ENCODE assay signal across 8 cellular contexts in the genomic region with DNA sequence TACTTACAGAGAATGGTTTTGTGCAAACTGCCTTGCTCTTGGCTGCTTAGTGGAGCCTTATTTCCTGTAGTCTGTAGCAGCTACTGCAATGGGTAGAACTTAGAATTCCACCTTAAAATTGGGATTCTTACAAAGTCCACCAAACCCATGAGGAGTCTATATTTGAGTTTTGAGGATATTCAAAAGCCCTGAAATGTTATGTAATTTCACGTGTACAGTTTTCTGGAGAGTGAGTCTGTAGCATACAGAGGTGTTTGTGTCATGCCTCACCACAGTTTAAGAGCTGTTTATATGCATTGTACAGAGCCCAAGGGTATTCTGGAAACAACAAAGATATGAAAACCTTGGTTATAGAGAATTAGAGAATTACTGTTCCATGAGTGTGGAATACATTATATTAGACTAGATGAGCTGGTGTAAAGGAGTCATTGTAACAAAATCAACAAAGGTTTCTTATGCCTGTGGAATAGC.
DNase-seq lines count a peak whose midpoint lies in the region; ATAC-seq and TF ChIP-seq lines count a peak whose summit lies in the region.

No MANE protein-coding gene starts in this region.

- TF ChIP-seq CTCF in HFFc6 (IDR thresholded peaks at IDR 0.05) (no peak), liver (IDR thresholded peaks at IDR 0.05; ENCODE audit: low read depth, low read length, missing input control) (no peak)

- H3K27me3 Mint-ChIP-seq in HFFc6 (ENCODE audit: insufficient read depth): no peaks in the 10 kb centered on the region
- H3K27me3 Mint-ChIP-seq in stimulated activated naive B cell treated with anti-CD40 and anti-IgM and Interleukin-4, amounts not matched to agents 10 μg/mL and 1 μg/mL and 100 μg/mL, for 72 hours: no peaks in the 10 kb centered on the region

- H3K9me3 ChIP-seq in adipocyte (ENCODE audit: control insufficient read depth, low read length) (no peaks in the 10 kb centered on the region), liver (ENCODE audit: control insufficient read depth in 4 of 4, low read length in 3 of 4) (no peaks in the 10 kb centered on the region)

- H3K4me1 ChIP-seq in adipocyte (ENCODE audit: control insufficient read depth, insufficient read depth, low read length) (peaks cover 57% of the 10 kb centered on the region), liver (ENCODE audit: control insufficient read depth in 4 of 4, insufficient read depth in 4 of 4, low read length in 3 of 4) (peaks cover 1 to 45% (median 30%) of the 10 kb centered on the region in 4 donors)

- ATAC-seq in stimulated activated naive B cell treated with anti-CD40 and anti-IgM and Interleukin-4, amounts not matched to agents 10 μg/mL and 1 μg/mL and 100 μg/mL, for 72 hours (replicated peaks): no peak
- ATAC-seq in HG03280 (IDR thresholded peaks at IDR 0.05; ENCODE audit: unreplicated experiment): no peak

- H3K4me3 ChIP-seq in adipocyte (ENCODE audit: low read length) (peak overlapping the region; percentile 72), liver (ENCODE audit: low read depth in 1 of 3, low read length in 3 of 3) (no peak overlapping the region)

- DNase-seq in HFFc6 (no peak), adipocyte (ENCODE audit: low read depth) (no peak), SW 1271 (lab: John Stamatoyannopoulos, UW) (no peak), SW480 (ENCODE audit: low spot score) (no peak), cerebellar cortex (ENCODE audit: low spot score) (no peak)
- no peak for DNase-seq in stimulated activated naive B cell treated with anti-CD40 and anti-IgM and Interleukin-4, amounts not matched to agents 10 μg/mL and 1 μg/mL and 100 μg/mL, for 72 hours

- H3K27ac ChIP-seq in liver (ENCODE audit: low read depth in 1 of 2, low read length in 2 of 2): peak overlapping the region; percentile 48 to 67

- TF ChIP-seq RAD21 in liver (IDR thresholded peaks at IDR 0.05): no peak

- no peaks in the 10 kb centered on the region for H3K9me3 Mint-ChIP-seq in HFFc6
- no peaks in the 10 kb centered on the region for H3K9me3 Mint-ChIP-seq in stimulated activated naive B cell treated with anti-CD40 and anti-IgM and Interleukin-4, amounts not matched to agents 10 μg/mL and 1 μg/mL and 100 μg/mL, for 72 hours

- H3K4me1 Mint-ChIP-seq in HFFc6 (ENCODE audit: low read depth): peaks cover 94% of the 10 kb centered on the region
- peaks cover 20 to 42% of the 10 kb centered on the region in 2 donors for H3K4me1 Mint-ChIP-seq in stimulated activated naive B cell treated with anti-CD40 and anti-IgM and Interleukin-4, amounts not matched to agents 10 μg/mL and 1 μg/mL and 100 μg/mL, for 72 hours

- peaks cover 11% of the 10 kb centered on the region; the same call in 1 of the 2 replicates for H3K36me3 Mint-ChIP-seq in HFFc6 (ENCODE audit: low read depth)
- peaks cover 17 to 20% of the 10 kb centered on the region in 2 donors for H3K36me3 Mint-ChIP-seq in stimulated activated naive B cell treated with anti-CD40 and anti-IgM and Interleukin-4, amounts not matched to agents 10 μg/mL and 1 μg/mL and 100 μg/mL, for 72 hours

- H3K9ac ChIP-seq in adipocyte (ENCODE audit: low read length) (peak overlapping the region; percentile 57), liver (ENCODE audit: low read depth in 1 of 2, low read length in 2 of 2) (peak overlapping the region in 1 of 2 donors; percentile 68)

- peak overlapping the region; percentile 90 for H3K27ac Mint-ChIP-seq in HFFc6
- H3K27ac Mint-ChIP-seq in stimulated activated naive B cell treated with anti-CD40 and anti-IgM and Interleukin-4, amounts not matched to agents 10 μg/mL and 1 μg/mL and 100 μg/mL, for 72 hours: peak overlapping the region; percentile 75

- H3K36me3 ChIP-seq in adipocyte (ENCODE audit: control insufficient read depth, insufficient read depth, low read length, severe bottlenecking): peaks cover 8% of the 10 kb centered on the region
- H3K36me3 ChIP-seq in liver (ENCODE audit: control insufficient read depth in 4 of 4, insufficient read depth in 3 of 4, low read depth in 1 of 4, low read length in 3 of 4): peaks cover 0 to under 1% (median 0%) of the 10 kb centered on the region in 4 donors

- peak overlapping the region; percentile 88 for H3K4me3 Mint-ChIP-seq in HFFc6
- H3K4me3 Mint-ChIP-seq in stimulated activated naive B cell treated with anti-CD40 and anti-IgM and Interleukin-4, amounts not matched to agents 10 μg/mL and 1 μg/mL and 100 μg/mL, for 72 hours: peak overlapping the region in 1 of 2 donors; percentile 68

- H3K27me3 ChIP-seq in adipocyte (replicated peaks; ENCODE audit: control insufficient read depth, insufficient read depth, low read length) (no peaks in the 10 kb centered on the region), liver (ENCODE audit: control insufficient read depth in 4 of 4, insufficient read depth in 4 of 4, low read length in 3 of 4) (no peaks in the 10 kb centered on the region)

- whole genome bisulfite sequencing in liver: 24% methylated on average over 1 of the region's 1 CpG

TF ChIP-seq in liver, 16 proteins besides CTCF, POLR2A, EP300 and RAD21:
- no peak for TF ChIP-seq RXRA (IDR thresholded peaks at IDR 0.05)
- TF ChIP-seq FOXA1 (IDR thresholded peaks at IDR 0.05): no peak
- TF ChIP-seq TAF1 (conservative IDR thresholded peaks at IDR 0.05): no peak
- TF ChIP-seq, protein P1, sequence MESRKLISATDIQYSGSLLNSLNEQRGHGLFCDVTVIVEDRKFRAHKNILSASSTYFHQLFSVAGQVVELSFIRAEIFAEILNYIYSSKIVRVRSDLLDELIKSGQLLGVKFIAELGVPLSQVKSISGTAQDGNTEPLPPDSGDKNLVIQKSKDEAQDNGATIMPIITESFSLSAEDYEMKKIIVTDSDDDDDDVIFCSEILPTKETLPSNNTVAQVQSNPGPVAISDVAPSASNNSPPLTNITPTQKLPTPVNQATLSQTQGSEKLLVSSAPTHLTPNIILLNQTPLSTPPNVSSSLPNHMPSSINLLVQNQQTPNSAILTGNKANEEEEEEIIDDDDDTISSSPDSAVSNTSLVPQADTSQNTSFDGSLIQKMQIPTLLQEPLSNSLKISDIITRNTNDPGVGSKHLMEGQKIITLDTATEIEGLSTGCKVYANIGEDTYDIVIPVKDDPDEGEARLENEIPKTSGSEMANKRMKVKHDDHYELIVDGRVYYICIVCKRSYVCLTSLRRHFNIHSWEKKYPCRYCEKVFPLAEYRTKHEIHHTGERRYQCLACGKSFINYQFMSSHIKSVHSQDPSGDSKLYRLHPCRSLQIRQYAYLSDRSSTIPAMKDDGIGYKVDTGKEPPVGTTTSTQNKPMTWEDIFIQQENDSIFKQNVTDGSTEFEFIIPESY (IDR thresholded peaks at IDR 0.05): no peak
- no peak for TF ChIP-seq HNF4G (IDR thresholded peaks at IDR 0.05)
- TF ChIP-seq, protein P2, sequence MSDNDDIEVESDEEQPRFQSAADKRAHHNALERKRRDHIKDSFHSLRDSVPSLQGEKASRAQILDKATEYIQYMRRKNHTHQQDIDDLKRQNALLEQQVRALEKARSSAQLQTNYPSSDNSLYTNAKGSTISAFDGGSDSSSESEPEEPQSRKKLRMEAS (IDR thresholded peaks at IDR 0.05): no peak
- TF ChIP-seq JUND (IDR thresholded peaks at IDR 0.05): no peak
- no peak for TF ChIP-seq FOXA2 (IDR thresholded peaks at IDR 0.05)
